In the genomic region with DNA sequence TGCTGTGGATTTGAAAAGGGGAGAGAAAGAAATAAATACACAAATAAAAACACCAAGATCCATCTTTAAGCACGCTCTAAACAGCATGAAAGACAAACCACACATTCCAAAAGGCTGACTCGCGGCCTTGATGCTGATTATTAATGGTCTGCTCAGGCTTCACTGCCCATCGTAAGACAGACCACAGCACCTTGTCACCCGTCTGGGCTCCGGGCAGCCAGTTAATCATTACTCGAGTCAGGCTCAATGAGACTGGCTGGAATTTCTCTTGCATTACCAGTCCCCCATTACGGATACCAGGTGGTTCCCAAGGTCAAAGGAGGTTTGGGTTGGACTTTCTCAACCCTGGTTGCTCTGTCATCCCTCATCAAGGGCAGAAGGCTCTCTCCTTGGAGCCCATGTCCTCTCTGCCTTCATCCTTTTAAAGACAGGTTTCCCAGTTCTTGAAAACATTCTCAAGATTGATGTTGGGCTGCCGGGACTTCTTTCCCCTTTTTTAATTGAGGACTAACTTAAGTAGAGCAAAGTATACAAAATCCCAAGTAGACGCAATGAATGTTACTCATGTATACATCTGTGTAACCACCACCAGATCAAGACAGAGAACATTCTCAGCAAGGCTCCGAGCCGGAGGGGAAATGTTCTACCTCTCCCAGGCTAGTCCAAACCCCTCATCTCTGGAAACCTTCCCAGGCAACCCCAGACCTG, we compare ENCODE assay signal across 9 cellular contexts. TPM values are rescaled to one million over a fixed set of nuclear protein-coding genes. Genes with fewer than 3 reads are reported as not detected.
DNase-seq lines count a peak whose midpoint lies in the region; ATAC-seq and TF ChIP-seq lines count a peak whose summit lies in the region.
"Had no signal": no experiment of that assay in that cellular context is flagged by ENCODE, and none has a peak within 500 bp of the region (broad histone marks: within the 10 kb centered on the region; RNA-seq: fewer than 3 reads in every experiment).

No MANE protein-coding gene starts in this region.

- H3K9me3 ChIP-seq in GM23248 (ENCODE audit: low read depth) (no peaks in the 10 kb centered on the region), left ventricle myocardium inferior (replicated peaks) (no peaks in the 10 kb centered on the region), smooth muscle cell (replicated peaks; ENCODE audit: low read depth) (no peaks in the 10 kb centered on the region), ovary (no peaks in the 10 kb centered on the region)
- H3K9me3 ChIP-seq: testis had no signal

- H2AFZ ChIP-seq in GM23248 (no peak overlapping the region), smooth muscle cell (ENCODE audit: low read depth) (no peak overlapping the region)

- intact Hi-C loops in left ventricle myocardium inferior (cut with micrococcal nuclease) = loop anchor here (10.0 kb wide), 1 partner anchor 158 kb away; no protein-coding TSS in a partner anchor
- intact Hi-C loops in ovary (cut with DNase I) = loop anchor here in 2 of 4 donors (10.0 kb wide), 2 partner anchors 158 to 542 kb away; partner anchors contain the start of gene C18orf32 (in 1 of the 2)

- H3K27ac ChIP-seq in GM23248 (peak overlapping the region; percentile 87), left ventricle myocardium inferior (replicated peaks) (peak overlapping the region; percentile 100), smooth muscle cell (ENCODE audit: low read depth) (peak overlapping the region; percentile 100), ovary (peak overlapping the region in 1 of 2 donors; percentile 31)
- H3K27ac ChIP-seq: testis had no signal

- peaks cover 25% of the 10 kb centered on the region for H3K36me3 ChIP-seq in GM23248 (ENCODE audit: low read depth)
- peaks cover 19% of the 10 kb centered on the region for H3K36me3 ChIP-seq in left ventricle myocardium inferior
- H3K36me3 ChIP-seq in smooth muscle cell (ENCODE audit: low read depth) = no peaks in the 10 kb centered on the region
- no peaks in the 10 kb centered on the region for H3K36me3 ChIP-seq in ovary

- WGBS in GM23248 (ENCODE audit: low coverage in 1 of 2, low lambda C conversion rate in 2 of 2, missing lambda C conversion rate in 2 of 2), 2 experiments = 12 to 13% methylated on average over 12 of the region's 12 CpGs
- under 1% methylated on average over 12 of the region's 12 CpGs for WGBS in smooth muscle cell (ENCODE audit: low lambda C conversion rate)
- WGBS in ovary, 3 donors = 33 to 36% (median 36%) methylated on average over 12 of the region's 12 CpGs

- TF ChIP-seq CTCF in left ventricle myocardium inferior (IDR thresholded peaks at IDR 0.05; ENCODE audit: borderline replicate concordance) = no peak
- no peak for TF ChIP-seq CTCF in smooth muscle cell (IDR thresholded peaks at IDR 0.05; ENCODE audit: borderline replicate concordance, insufficient read depth, poor library complexity, severe bottlenecking)
- TF ChIP-seq CTCF in ovary (IDR thresholded peaks at IDR 0.05) = no peak

- ATAC-seq in HG02798 (IDR thresholded peaks at IDR 0.05; ENCODE audit: poor library complexity, unreplicated experiment) = no peak
- no peak for ATAC-seq in GM19455 (IDR thresholded peaks at IDR 0.05; ENCODE audit: unreplicated experiment)
- ATAC-seq in HG03159 (IDR thresholded peaks at IDR 0.05; ENCODE audit: unreplicated experiment) = no peak

- H3K9ac ChIP-seq in GM23248 = peak overlapping the region; percentile 69
- H3K9ac ChIP-seq in smooth muscle cell (ENCODE audit: low read depth) = peak overlapping the region; percentile 100

- H3K27me3 ChIP-seq in GM23248 (replicated peaks; ENCODE audit: insufficient read depth) (no peaks in the 10 kb centered on the region), left ventricle myocardium inferior (ENCODE audit: low read depth) (no peaks in the 10 kb centered on the region), smooth muscle cell (ENCODE audit: low read depth) (no peaks in the 10 kb centered on the region), ovary (no peaks in the 10 kb centered on the region)
- H3K27me3 ChIP-seq: testis had no signal

- H3F3A ChIP-seq in GM23248 (ENCODE audit: insufficient read depth) = peaks cover 85% of the 10 kb centered on the region
- H3F3A ChIP-seq in smooth muscle cell (ENCODE audit: low read depth) = peaks cover 67% of the 10 kb centered on the region

- H3K79me2 ChIP-seq in GM23248 (ENCODE audit: insufficient read depth) = peaks cover 100% of the 10 kb centered on the region
- H3K79me2 ChIP-seq in smooth muscle cell (ENCODE audit: low read depth) = peaks cover 98% of the 10 kb centered on the region

- peak; percentile 97 for DNase-seq in GM23248
- peak; percentile 91 for DNase-seq in SW480 (ENCODE audit: low spot score)
- no peak for DNase-seq in left ventricle myocardium inferior
- DNase-seq in smooth muscle cell (lab: John Stamatoyannopoulos, UW; ENCODE audit: unreplicated experiment) = no peak
- no peak for DNase-seq in ovary
- DNase-seq: testis had no signal

- no peaks in the 10 kb centered on the region for H3K9me2 ChIP-seq in GM23248 (ENCODE audit: insufficient read depth)

- H3K4me2 ChIP-seq in GM23248 (ENCODE audit: unreplicated experiment) = peak overlapping the region; percentile 84
- H3K4me2 ChIP-seq in smooth muscle cell = peak overlapping the region; percentile 91

- H3K4me3 ChIP-seq in GM23248 (peak overlapping the region; percentile 53), left ventricle myocardium inferior (peak overlapping the region; percentile 94), smooth muscle cell (peak overlapping the region; percentile 97), ovary (no peak overlapping the region)
- H3K4me3 ChIP-seq: testis had no signal

- H3K4me1 ChIP-seq in GM23248 (ENCODE audit: insufficient read depth) (peaks cover 84% of the 10 kb centered on the region), left ventricle myocardium inferior (peaks cover 100% of the 10 kb centered on the region), smooth muscle cell (ENCODE audit: low read depth) (peaks cover 57% of the 10 kb centered on the region), ovary (ENCODE audit: insufficient read depth) (peaks cover 52% of the 10 kb centered on the region)

- no peak for TF ChIP-seq POLR2A in ovary (IDR thresholded peaks at IDR 0.05)

- in situ Hi-C loops in GM23248 (cut with MboI) = loop anchor here (10.0 to 25.0 kb wide), 2 partner anchors 205 to 232 kb away; no protein-coding TSS in a partner anchor

- no peak for TF ChIP-seq EP300 in ovary (IDR thresholded peaks at IDR 0.05)

- peaks cover 4% of the 10 kb centered on the region; the same call in 1 of the 2 replicates for H4K20me1 ChIP-seq in GM23248 (ENCODE audit: insufficient read depth)
- peaks cover 98% of the 10 kb centered on the region for H4K20me1 ChIP-seq in smooth muscle cell (ENCODE audit: low read depth)

RNA-seq across cellular contexts. Expression of gene SMAD7, which starts 8.1 kb away (rescaled TPM):
- total RNA-seq in GM23248 (2014; rRNA removed; shearing (Covaris generic)) = 43.6 and 51.7 TPM in 2 replicates
- polyA plus RNA-seq in GM23248 (2016; fragmentation: Nextera tagmentation; extraction: Ambion mirVana) = 6.8 and 8.4 TPM in 2 replicates
- total RNA-seq in left ventricle myocardium inferior = 19.3 TPM
- total RNA-seq in smooth muscle cell = 114 and 142 TPM in 2 replicates
- polyA plus RNA-seq in smooth muscle cell = 134 and 136 TPM in 2 replicates
- 10 to 100 TPM; 10.7 to 36.5 (median 13.1) TPM for total RNA-seq in ovary
- polyA plus RNA-seq in ovary = 10 to 100 TPM; 13.7 to 18.9 TPM

Comparison
In these comparisons a context has a peak if more than half of its experiments do, and no peak if none do; other contexts are left out.
1. DNase-seq: peak in GM23248 (single experiment) and SW480 (single experiment); none in left ventricle myocardium inferior (single experiment), smooth muscle cell (single experiment) and ovary (0 of 5).